ENCODE assay signal across 10 cellular contexts in genomic region chr3:46929324-46929723, GRCh38. TPM values are rescaled to one million over a fixed set of nuclear protein-coding genes. Genes with fewer than 3 reads are reported as not detected.
DNase-seq lines count a peak whose midpoint lies in the region; ATAC-seq and TF ChIP-seq lines count a peak whose summit lies in the region.
"Had no signal": no experiment of that assay in that cellular context is flagged by ENCODE, and none has a peak within 500 bp of the region (broad histone marks: within the 10 kb centered on the region; RNA-seq: fewer than 3 reads in every experiment).

No MANE protein-coding gene starts in this region.

- no peak for TF ChIP-seq POLR2A in sigmoid colon (IDR thresholded peaks at IDR 0.05)
- TF ChIP-seq POLR2A in erythroblast (IDR thresholded peaks at IDR 0.05; ENCODE audit: low read length), result no peak

- intact Hi-C loops in heart right ventricle (cut with DNase I) (loop anchor here in 5 of 10 donors (2.0 to 10.0 kb wide), 4 partner anchors 41 to 395 kb away; partner anchors contain the start of genes CCDC12 (in 2 of the 5) and NBEAL2 (in 2 of the 5)), sigmoid colon (cut with DNase I) (no loop called here)

- TF ChIP-seq CTCF in RWPE1 (conservative IDR thresholded peaks at IDR 0.05; ENCODE audit: low read depth) (no peak), heart right ventricle (IDR thresholded peaks at IDR 0.05) (no peak), sigmoid colon (IDR thresholded peaks at IDR 0.05) (no peak)

- H3K4me3 ChIP-seq in heart right ventricle (no peak overlapping the region), sigmoid colon (no peak overlapping the region)
- H3K4me3 ChIP-seq: testis had no signal

- H3K27me3 ChIP-seq in heart right ventricle (no peaks in the 10 kb centered on the region), sigmoid colon (no peaks in the 10 kb centered on the region)
- H3K27me3 ChIP-seq: testis had no signal

- DNase-seq in RWPE1 (ENCODE audit: low spot score) (no peak), heart right ventricle (peak; percentile 71 to 81), sigmoid colon (peak; percentile 54), erythroblast (lab: John Stamatoyannopoulos, UW) (no peak), NCI-H146 treated with DMSO at 0.1 percent for 48 hours (lab: John Stamatoyannopoulos, UW; ENCODE audit: unreplicated experiment) (no peak), putamen (ENCODE audit: low spot score) (no peak), NCI-H1417 treated with DMSO at 0.1 percent for 48 hours (lab: John Stamatoyannopoulos, UW) (no peak)
- DNase-seq: NCI-H510A treated with DMSO at 0.1 percent for 48 hours, testis had no signal

- H3K36me3 ChIP-seq in heart right ventricle (peaks cover 0 to 38% (median 12%) of the 10 kb centered on the region in 9 donors), sigmoid colon (peaks cover 0 to 14% (median 12%) of the 10 kb centered on the region in 4 donors)

- H3K27ac ChIP-seq in RWPE1, result peak overlapping the region; percentile 60
- peak overlapping the region in 9 of 10 donors; percentile 23 to 90 (median 82) for H3K27ac ChIP-seq in heart right ventricle
- peak overlapping the region; percentile 78 to 91 (median 84) for H3K27ac ChIP-seq in sigmoid colon
- H3K27ac ChIP-seq: testis had no signal

- POLR2A ChIA-PET in RWPE1 (lab: Yijun Ruan, JAX; ENCODE audit: low non-redundant PET), result no interaction called here

- TF ChIP-seq EP300 in Ishikawa (IDR thresholded peaks at IDR 0.05; ENCODE audit: borderline replicate concordance) (no peak), sigmoid colon (IDR thresholded peaks at IDR 0.05) (no peak)

- peak; percentile 53 to 82 (median 66) for ATAC-seq in heart right ventricle

- CTCF ChIA-PET in RWPE1 (lab: Yijun Ruan, JAX), result no interaction called here

- H3K9me3 ChIP-seq in heart right ventricle (no peaks in the 10 kb centered on the region), sigmoid colon (no peaks in the 10 kb centered on the region)
- H3K9me3 ChIP-seq: testis had no signal

- H3K4me1 ChIP-seq in heart right ventricle, result peaks cover 53 to 100% (median 96%) of the 10 kb centered on the region in 9 donors
- peaks cover 0 to 95% (median 91%) of the 10 kb centered on the region in 4 donors for H3K4me1 ChIP-seq in sigmoid colon

- no peak for TF ChIP-seq RAD21 in Ishikawa (IDR thresholded peaks at IDR 0.05; ENCODE audit: low read depth)

- 49 to 63% methylated on average over 2 of the region's 2 CpGs for WGBS in heart right ventricle, 2 donors
- WGBS in sigmoid colon, 2 donors, result 34 to 53% methylated on average over 2 of the region's 2 CpGs

TF ChIP-seq in Ishikawa, 13 proteins besides CTCF, POLR2A, EP300 and RAD21:
- no peak for TF ChIP-seq EGR1 (IDR thresholded peaks at IDR 0.05)
- TF ChIP-seq CREB1 (IDR thresholded peaks at IDR 0.05; ENCODE audit: low read depth), result no peak
- TF ChIP-seq NFIC (IDR thresholded peaks at IDR 0.05), result peak; percentile 44; the same call in 1 of the 2 replicates
- TF ChIP-seq TCF12 (IDR thresholded peaks at IDR 0.05; ENCODE audit: low read depth), result no peak
- no peak for TF ChIP-seq TEAD4 (IDR thresholded peaks at IDR 0.05)
- no peak for TF ChIP-seq FOXM1 (IDR thresholded peaks at IDR 0.05; ENCODE audit: borderline replicate concordance, low read depth)
- no peak for TF ChIP-seq TAF1 (IDR thresholded peaks at IDR 0.05; ENCODE audit: low read depth)
- TF ChIP-seq YY1 (IDR thresholded peaks at IDR 0.05; ENCODE audit: low read depth), result no peak

RNA-seq across cellular contexts. Expression of gene CCDC12, which starts 47.2 kb away (rescaled TPM):
- total RNA-seq in heart right ventricle (10 to 100 TPM; 28.8 to 39.9 (median 33.3) TPM), sigmoid colon (10 to 100 TPM; 33.1 to 41.0 (median 36.6) TPM)
- polyA plus RNA-seq in heart right ventricle (100 to 1,000 TPM in 1 of 2 donors, 10 to 100 TPM in 1; 86.1 to 137 TPM), sigmoid colon (10 to 100 TPM; 58.9 to 80.9 (median 77.5) TPM)

RNA-seq across cellular contexts. Expression of gene NBEAL2, which starts 50.1 kb away (rescaled TPM):
- total RNA-seq in heart right ventricle (10 to 100 TPM in 7 of 10 donors, 1 to 10 TPM in 3; 7.6 to 23.1 (median 10.8) TPM), sigmoid colon (10 to 100 TPM in 3 of 4 donors, 1 to 10 TPM in 1; 9.6 to 36.0 (median 13.5) TPM)
- polyA plus RNA-seq in heart right ventricle (10 to 100 TPM; 44.0 to 51.1 TPM), sigmoid colon (10 to 100 TPM in 2 of 3 donors, 1 to 10 TPM in 1; 7.8 to 88.0 (median 11.3) TPM)

RNA-seq across cellular contexts. Expression of gene PTH1R, which starts 51.8 kb away (rescaled TPM):
- 10 to 100 TPM in 2 of 10 donors, 1 to 10 TPM in 8; 1.5 to 18.5 (median 3.0) TPM for total RNA-seq in heart right ventricle
- 10 to 100 TPM; 12.8 to 89.8 TPM for polyA plus RNA-seq in heart right ventricle
- 1 to 10 TPM; 3.6 to 9.0 (median 6.0) TPM for total RNA-seq in sigmoid colon
- polyA plus RNA-seq in sigmoid colon, result 1 to 10 TPM; 1.2 to 5.2 (median 3.6) TPM

Comparison
In these comparisons a context has a peak if more than half of its experiments do, and no peak if none do; other contexts are left out.
1. DNase-seq: peak in heart right ventricle (2 of 2) and sigmoid colon (single experiment); none in RWPE1 (single experiment), erythroblast (0 of 2), NCI-H146 treated with DMSO at 0.1 percent for 48 hours (single experiment), putamen (single experiment) and NCI-H1417 treated with DMSO at 0.1 percent for 48 hours (single experiment).
2. Peak in every context shown above with its lines, with median percentiles within 50 percentile points of each other: H3K27ac ChIP-seq.